Comparison of ENCODE assay signal across 1 cellular context in the genomic region with DNA sequence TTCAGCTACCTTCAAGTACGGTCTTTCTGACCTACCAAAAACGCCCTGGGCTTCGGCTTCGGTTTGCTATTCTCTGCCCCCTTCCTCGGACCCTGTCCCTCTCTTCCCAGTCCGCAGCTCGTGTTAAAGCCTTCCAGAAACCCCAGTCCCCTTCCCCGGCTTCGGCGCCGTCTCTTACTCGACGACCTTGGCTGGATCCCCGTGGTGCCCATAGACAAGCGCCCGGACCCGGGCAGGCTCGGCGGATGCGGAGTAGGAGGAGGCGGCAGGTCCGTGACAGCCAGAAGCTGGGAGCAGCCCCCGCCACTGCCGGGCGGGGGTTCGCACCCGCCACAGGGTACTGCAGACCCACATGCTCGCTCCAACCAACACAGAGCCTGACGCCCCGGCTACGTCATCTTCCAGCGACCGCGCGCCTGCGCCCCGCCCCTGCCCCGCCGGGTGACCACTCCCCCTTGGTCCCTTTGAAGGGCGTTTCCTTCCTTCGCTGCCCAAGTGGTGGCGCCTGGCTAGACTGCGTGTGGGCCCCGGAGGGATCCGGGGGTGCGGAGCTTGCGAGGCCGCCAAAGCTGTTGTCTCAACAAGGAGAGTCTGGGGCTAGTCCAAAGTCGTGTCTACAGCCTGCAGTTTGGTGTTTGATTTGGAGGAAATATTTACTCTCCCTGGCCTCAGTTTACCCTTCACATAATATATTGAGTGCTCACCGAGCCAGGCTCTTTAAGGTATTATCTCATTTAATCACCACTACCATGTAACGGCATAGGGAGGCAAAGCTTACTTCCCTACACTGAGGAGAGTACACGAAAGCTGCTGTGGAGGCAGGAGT.
TF ChIP-seq lines count a peak whose summit lies in the region.

A gene with protein sequence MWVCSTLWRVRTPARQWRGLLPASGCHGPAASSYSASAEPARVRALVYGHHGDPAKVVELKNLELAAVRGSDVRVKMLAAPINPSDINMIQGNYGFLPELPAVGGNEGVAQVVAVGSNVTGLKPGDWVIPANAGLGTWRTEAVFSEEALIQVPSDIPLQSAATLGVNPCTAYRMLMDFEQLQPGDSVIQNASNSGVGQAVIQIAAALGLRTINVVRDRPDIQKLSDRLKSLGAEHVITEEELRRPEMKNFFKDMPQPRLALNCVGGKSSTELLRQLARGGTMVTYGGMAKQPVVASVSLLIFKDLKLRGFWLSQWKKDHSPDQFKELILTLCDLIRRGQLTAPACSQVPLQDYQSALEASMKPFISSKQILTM (minus strand): TSS at position 382 of the 826 bp plus-strand sequence. CDS start 28 bp downstream, at position 354.

TF ChIP-seq in K562, 482 proteins besides CTCF, POLR2A, EP300 and RAD21 (continued from another document and continues in another):
- TF ChIP-seq ZBTB7A (IDR thresholded peaks at IDR 0.05; ENCODE audit: borderline replicate concordance, control insufficient read depth, low read depth, low read length) (peak; percentile 98), MBD2 (IDR thresholded peaks at IDR 0.05; ENCODE audit: borderline replicate concordance, low read depth) (peak; percentile 78), RBM15 (IDR thresholded peaks at IDR 0.05; ENCODE audit: insufficient read depth, low read length) (no peak), ZNF212 (CRISPR knock-in tag; IDR thresholded peaks at IDR 0.05) (no peak), FOXA1 (IDR thresholded peaks at IDR 0.05; ENCODE audit: borderline replicate concordance) (no peak), SREBF2 (CRISPR knock-in tag; IDR thresholded peaks at IDR 0.05) (no peak), MED1 (CRISPR knock-in tag; IDR thresholded peaks at IDR 0.05; ENCODE audit: borderline replicate concordance) (no peak), LEF1 (IDR thresholded peaks at IDR 0.05) (no peak; the same call in 1 of the 2 replicates), SMAD4 (CRISPR knock-in tag; conservative IDR thresholded peaks at IDR 0.05) (peak; percentile 90), ARID1B (IDR thresholded peaks at IDR 0.05) (no peak; the same call in 1 of the 2 replicates), KLF16 (IDR thresholded peaks at IDR 0.05) (no peak), RAD51 (IDR thresholded peaks at IDR 0.05; ENCODE audit: borderline replicate concordance, low read depth) (no peak), SMARCA5 (IDR thresholded peaks at IDR 0.05) (peak; percentile 90; the same call in 1 of the 2 replicates), NFE2 (IDR thresholded peaks at IDR 0.05; ENCODE audit: low read depth) (no peak), ESRRB (CRISPR knock-in tag; IDR thresholded peaks at IDR 0.05; ENCODE audit: borderline replicate concordance) (no peak), ZNF431 (CRISPR knock-in tag; IDR thresholded peaks at IDR 0.05) (peak; percentile 88), ATF1 (CRISPR knock-in tag; IDR thresholded peaks at IDR 0.05) (peak; percentile 95), ATF1 (tag; IDR thresholded peaks at IDR 0.05) (peak; percentile 99), ETV6 (IDR thresholded peaks at IDR 0.05; ENCODE audit: borderline replicate concordance in 1 of 2, low read depth in 2 of 2, low read length in 1 of 2) (no peak), ETV6 (CRISPR knock-in tag; IDR thresholded peaks at IDR 0.05; ENCODE audit: borderline replicate concordance) (peak; percentile 76; the same call in 1 of the 2 replicates)
- TF ChIP-seq, protein P1, sequence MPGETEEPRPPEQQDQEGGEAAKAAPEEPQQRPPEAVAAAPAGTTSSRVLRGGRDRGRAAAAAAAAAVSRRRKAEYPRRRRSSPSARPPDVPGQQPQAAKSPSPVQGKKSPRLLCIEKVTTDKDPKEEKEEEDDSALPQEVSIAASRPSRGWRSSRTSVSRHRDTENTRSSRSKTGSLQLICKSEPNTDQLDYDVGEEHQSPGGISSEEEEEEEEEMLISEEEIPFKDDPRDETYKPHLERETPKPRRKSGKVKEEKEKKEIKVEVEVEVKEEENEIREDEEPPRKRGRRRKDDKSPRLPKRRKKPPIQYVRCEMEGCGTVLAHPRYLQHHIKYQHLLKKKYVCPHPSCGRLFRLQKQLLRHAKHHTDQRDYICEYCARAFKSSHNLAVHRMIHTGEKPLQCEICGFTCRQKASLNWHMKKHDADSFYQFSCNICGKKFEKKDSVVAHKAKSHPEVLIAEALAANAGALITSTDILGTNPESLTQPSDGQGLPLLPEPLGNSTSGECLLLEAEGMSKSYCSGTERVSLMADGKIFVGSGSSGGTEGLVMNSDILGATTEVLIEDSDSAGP (CRISPR knock-in tag; IDR thresholded peaks at IDR 0.05), result no peak
- TF ChIP-seq, protein P2, sequence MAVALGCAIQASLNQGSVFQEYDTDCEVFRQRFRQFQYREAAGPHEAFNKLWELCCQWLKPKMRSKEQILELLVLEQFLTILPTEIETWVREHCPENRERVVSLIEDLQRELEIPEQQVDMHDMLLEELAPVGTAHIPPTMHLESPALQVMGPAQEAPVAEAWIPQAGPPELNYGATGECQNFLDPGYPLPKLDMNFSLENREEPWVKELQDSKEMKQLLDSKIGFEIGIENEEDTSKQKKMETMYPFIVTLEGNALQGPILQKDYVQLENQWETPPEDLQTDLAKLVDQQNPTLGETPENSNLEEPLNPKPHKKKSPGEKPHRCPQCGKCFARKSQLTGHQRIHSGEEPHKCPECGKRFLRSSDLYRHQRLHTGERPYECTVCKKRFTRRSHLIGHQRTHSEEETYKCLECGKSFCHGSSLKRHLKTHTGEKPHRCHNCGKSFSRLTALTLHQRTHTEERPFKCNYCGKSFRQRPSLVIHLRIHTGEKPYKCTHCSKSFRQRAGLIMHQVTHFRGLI (CRISPR knock-in tag; IDR thresholded peaks at IDR 0.05), result no peak
- TF ChIP-seq, protein P3, sequence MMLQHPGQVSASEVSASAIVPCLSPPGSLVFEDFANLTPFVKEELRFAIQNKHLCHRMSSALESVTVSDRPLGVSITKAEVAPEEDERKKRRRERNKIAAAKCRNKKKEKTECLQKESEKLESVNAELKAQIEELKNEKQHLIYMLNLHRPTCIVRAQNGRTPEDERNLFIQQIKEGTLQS (IDR thresholded peaks at IDR 0.05), result peak; percentile 38; the same call in 1 of the 2 replicates
- TF ChIP-seq, protein P3 (CRISPR knock-in tag; conservative IDR thresholded peaks at IDR 0.05), result peak; percentile 51; the same call in 1 of the 2 replicates
- TF ChIP-seq, protein P4, sequence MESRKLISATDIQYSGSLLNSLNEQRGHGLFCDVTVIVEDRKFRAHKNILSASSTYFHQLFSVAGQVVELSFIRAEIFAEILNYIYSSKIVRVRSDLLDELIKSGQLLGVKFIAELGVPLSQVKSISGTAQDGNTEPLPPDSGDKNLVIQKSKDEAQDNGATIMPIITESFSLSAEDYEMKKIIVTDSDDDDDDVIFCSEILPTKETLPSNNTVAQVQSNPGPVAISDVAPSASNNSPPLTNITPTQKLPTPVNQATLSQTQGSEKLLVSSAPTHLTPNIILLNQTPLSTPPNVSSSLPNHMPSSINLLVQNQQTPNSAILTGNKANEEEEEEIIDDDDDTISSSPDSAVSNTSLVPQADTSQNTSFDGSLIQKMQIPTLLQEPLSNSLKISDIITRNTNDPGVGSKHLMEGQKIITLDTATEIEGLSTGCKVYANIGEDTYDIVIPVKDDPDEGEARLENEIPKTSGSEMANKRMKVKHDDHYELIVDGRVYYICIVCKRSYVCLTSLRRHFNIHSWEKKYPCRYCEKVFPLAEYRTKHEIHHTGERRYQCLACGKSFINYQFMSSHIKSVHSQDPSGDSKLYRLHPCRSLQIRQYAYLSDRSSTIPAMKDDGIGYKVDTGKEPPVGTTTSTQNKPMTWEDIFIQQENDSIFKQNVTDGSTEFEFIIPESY (CRISPR knock-in tag; IDR thresholded peaks at IDR 0.05), result peak; percentile 89
- TF ChIP-seq, protein P5, sequence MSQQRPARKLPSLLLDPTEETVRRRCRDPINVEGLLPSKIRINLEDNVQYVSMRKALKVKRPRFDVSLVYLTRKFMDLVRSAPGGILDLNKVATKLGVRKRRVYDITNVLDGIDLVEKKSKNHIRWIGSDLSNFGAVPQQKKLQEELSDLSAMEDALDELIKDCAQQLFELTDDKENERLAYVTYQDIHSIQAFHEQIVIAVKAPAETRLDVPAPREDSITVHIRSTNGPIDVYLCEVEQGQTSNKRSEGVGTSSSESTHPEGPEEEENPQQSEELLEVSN (IDR thresholded peaks at IDR 0.05; ENCODE audit: borderline replicate concordance in 1 of 2, extremely low read depth in 1 of 2, insufficient read depth in 1 of 2, insufficient read length in 1 of 2, low read depth in 1 of 2, low read length in 1 of 2, poor library complexity in 1 of 2, severe bottlenecking in 1 of 2), result peak; percentile 55 to 95
- TF ChIP-seq, protein P6, sequence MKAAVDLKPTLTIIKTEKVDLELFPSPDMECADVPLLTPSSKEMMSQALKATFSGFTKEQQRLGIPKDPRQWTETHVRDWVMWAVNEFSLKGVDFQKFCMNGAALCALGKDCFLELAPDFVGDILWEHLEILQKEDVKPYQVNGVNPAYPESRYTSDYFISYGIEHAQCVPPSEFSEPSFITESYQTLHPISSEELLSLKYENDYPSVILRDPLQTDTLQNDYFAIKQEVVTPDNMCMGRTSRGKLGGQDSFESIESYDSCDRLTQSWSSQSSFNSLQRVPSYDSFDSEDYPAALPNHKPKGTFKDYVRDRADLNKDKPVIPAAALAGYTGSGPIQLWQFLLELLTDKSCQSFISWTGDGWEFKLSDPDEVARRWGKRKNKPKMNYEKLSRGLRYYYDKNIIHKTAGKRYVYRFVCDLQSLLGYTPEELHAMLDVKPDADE (conservative IDR thresholded peaks at IDR 0.05; ENCODE audit: control insufficient read depth, low read depth, low read length), result peak; percentile 92
- TF ChIP-seq, protein P7, sequence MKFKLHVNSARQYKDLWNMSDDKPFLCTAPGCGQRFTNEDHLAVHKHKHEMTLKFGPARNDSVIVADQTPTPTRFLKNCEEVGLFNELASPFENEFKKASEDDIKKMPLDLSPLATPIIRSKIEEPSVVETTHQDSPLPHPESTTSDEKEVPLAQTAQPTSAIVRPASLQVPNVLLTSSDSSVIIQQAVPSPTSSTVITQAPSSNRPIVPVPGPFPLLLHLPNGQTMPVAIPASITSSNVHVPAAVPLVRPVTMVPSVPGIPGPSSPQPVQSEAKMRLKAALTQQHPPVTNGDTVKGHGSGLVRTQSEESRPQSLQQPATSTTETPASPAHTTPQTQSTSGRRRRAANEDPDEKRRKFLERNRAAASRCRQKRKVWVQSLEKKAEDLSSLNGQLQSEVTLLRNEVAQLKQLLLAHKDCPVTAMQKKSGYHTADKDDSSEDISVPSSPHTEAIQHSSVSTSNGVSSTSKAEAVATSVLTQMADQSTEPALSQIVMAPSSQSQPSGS (CRISPR knock-in tag; IDR thresholded peaks at IDR 0.05), result no peak
- TF ChIP-seq, protein P8, sequence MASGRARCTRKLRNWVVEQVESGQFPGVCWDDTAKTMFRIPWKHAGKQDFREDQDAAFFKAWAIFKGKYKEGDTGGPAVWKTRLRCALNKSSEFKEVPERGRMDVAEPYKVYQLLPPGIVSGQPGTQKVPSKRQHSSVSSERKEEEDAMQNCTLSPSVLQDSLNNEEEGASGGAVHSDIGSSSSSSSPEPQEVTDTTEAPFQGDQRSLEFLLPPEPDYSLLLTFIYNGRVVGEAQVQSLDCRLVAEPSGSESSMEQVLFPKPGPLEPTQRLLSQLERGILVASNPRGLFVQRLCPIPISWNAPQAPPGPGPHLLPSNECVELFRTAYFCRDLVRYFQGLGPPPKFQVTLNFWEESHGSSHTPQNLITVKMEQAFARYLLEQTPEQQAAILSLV (tag; IDR thresholded peaks at IDR 0.05), result no peak
- TF ChIP-seq, protein P9, sequence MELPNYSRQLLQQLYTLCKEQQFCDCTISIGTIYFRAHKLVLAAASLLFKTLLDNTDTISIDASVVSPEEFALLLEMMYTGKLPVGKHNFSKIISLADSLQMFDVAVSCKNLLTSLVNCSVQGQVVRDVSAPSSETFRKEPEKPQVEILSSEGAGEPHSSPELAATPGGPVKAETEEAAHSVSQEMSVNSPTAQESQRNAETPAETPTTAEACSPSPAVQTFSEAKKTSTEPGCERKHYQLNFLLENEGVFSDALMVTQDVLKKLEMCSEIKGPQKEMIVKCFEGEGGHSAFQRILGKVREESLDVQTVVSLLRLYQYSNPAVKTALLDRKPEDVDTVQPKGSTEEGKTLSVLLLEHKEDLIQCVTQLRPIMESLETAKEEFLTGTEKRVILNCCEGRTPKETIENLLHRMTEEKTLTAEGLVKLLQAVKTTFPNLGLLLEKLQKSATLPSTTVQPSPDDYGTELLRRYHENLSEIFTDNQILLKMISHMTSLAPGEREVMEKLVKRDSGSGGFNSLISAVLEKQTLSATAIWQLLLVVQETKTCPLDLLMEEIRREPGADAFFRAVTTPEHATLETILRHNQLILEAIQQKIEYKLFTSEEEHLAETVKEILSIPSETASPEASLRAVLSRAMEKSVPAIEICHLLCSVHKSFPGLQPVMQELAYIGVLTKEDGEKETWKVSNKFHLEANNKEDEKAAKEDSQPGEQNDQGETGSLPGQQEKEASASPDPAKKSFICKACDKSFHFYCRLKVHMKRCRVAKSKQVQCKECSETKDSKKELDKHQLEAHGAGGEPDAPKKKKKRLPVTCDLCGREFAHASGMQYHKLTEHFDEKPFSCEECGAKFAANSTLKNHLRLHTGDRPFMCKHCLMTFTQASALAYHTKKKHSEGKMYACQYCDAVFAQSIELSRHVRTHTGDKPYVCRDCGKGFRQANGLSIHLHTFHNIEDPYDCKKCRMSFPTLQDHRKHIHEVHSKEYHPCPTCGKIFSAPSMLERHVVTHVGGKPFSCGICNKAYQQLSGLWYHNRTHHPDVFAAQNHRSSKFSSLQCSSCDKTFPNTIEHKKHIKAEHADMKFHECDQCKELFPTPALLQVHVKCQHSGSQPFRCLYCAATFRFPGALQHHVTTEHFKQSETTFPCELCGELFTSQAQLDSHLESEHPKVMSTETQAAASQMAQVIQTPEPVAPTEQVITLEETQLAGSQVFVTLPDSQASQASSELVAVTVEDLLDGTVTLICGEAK (IDR thresholded peaks at IDR 0.05), result 0 out of 2 replicates have a peak, but pooled peaks have one; percentile 20
- TF ChIP-seq, protein P9 (CRISPR knock-in tag; IDR thresholded peaks at IDR 0.05), result no peak
